ENCODE assay signal across 1 cellular context in the genomic region with DNA sequence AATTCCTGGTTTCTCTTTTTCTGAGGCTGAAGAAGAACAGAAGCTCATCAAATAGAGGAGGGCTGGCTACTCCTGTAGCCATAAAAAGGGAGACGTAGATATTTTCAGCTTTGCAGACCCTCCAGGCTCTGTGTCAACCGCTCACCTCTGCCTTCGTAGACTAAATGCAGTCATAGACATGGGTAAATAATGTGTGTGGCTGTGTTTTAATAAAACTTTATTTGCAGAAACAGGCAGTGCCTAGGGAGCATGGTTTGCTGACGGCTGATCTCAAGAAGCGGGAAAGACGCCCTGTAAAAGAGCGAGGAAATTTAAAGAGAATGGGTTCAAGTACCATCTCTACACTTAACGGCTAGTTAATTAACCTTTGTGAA.
TF ChIP-seq lines count a peak whose summit lies in the region.

No MANE protein-coding gene starts in this region.

TF ChIP-seq in A549, 52 proteins besides CTCF, POLR2A, EP300 and RAD21 (continued from another document):
- TF ChIP-seq, protein P1, sequence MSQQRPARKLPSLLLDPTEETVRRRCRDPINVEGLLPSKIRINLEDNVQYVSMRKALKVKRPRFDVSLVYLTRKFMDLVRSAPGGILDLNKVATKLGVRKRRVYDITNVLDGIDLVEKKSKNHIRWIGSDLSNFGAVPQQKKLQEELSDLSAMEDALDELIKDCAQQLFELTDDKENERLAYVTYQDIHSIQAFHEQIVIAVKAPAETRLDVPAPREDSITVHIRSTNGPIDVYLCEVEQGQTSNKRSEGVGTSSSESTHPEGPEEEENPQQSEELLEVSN (IDR thresholded peaks at IDR 0.05; ENCODE audit: borderline replicate concordance, low read depth) = no peak
- TF ChIP-seq, protein P2, sequence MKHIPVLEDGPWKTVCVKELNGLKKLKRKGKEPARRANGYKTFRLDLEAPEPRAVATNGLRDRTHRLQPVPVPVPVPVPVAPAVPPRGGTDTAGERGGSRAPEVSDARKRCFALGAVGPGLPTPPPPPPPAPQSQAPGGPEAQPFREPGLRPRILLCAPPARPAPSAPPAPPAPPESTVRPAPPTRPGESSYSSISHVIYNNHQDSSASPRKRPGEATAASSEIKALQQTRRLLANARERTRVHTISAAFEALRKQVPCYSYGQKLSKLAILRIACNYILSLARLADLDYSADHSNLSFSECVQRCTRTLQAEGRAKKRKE (CRISPR knock-in tag; IDR thresholded peaks at IDR 0.05; ENCODE audit: low read depth) = no peak
- no peak for TF ChIP-seq EHF (CRISPR knock-in tag; IDR thresholded peaks at IDR 0.05)
